In the genomic region with DNA sequence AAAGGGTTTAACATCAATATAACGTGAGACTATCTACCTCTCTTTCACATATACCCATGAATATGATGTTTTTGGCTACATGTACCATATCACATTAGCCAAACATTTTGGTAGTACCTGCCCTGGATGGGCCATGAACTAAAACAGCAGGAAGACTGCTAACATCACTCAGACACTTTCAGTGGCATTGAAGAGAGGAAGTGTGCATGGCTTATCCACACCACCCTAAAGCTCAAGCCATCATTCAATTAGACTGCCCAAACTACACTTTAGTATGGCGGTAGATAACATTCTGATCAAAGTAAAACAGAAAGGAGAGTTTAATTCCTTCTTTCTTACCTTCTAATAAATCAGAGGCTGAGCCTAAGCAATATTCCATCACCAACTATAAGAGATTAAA, we compare ENCODE assay signal across 18 cellular contexts.
DNase-seq lines count a peak whose midpoint lies in the region; ATAC-seq, FAIRE-seq and TF ChIP-seq lines count a peak whose summit lies in the region.
"Had no signal": no experiment of that assay in that cellular context is flagged by ENCODE, and none has a peak within 500 bp of the region (broad histone marks: within the 10 kb centered on the region; RNA-seq: fewer than 3 reads in every experiment).

No MANE protein-coding gene starts in this region.

- H3K79me2 ChIP-seq in GM12878 (ENCODE audit: control insufficient read depth, insufficient read depth, low read length) = no peaks in the 10 kb centered on the region; the same call in 1 of the 2 replicates

- peak overlapping the region; percentile 38 for H2AFZ ChIP-seq in GM12878 (ENCODE audit: control insufficient read depth, low read depth, low read length)
- H2AFZ ChIP-seq: GM23248 had no signal

- ATAC-seq in GM12878 (peak; percentile 83), GM21360 (IDR thresholded peaks at IDR 0.05; ENCODE audit: unreplicated experiment) (no peak), HG03442 (IDR thresholded peaks at IDR 0.05; ENCODE audit: unreplicated experiment) (no peak)
- ATAC-seq: activated CD8-positive, alpha-beta T cell treated with anti-CD3 and anti-CD28 coated beads for 36 hours; right lobe of liver; T-cell had no signal

- CTCF ChIA-PET in GM10248 (lab: Yijun Ruan, JAX) = interaction anchor here (1.1 to 1.7 kb wide), 2 partner anchors 12 to 23 kb away, joined by 3 to 5 read pairs; no protein-coding TSS in a partner anchor
- CTCF ChIA-PET in GM12878 (lab: Yijun Ruan, JAX) = interaction anchor here (1.7 to 2.4 kb wide), 5 partner anchors 11 to 138 kb away, joined by 4 to 17 read pairs (median 6); partner anchors contain the start of genes SUDS3 and TAOK3

- H4K20me1 ChIP-seq in GM12878 (ENCODE audit: control insufficient read depth, insufficient read depth) = no peaks in the 10 kb centered on the region

- SMC1A ChIA-PET in GM12878 (lab: Charles Lee; ENCODE audit: uncharacterized antibody, unreplicated experiment) = interaction anchor here (0.7 to 3.2 kb wide), 17 partner anchors 12 to 137 kb away, joined by 3 to 15 read pairs (median 4); partner anchors contain the start of gene SUDS3

- H3K4me3 ChIP-seq in GM12878 = no peak overlapping the region
- H3K4me3 ChIP-seq: GM23248, right lobe of liver had no signal

- no peak for TF ChIP-seq RAD21 in GM12878 (IDR thresholded peaks at IDR 0.05; ENCODE audit: insufficient read depth, low read depth, low read length)

- no peak for TF ChIP-seq POLR2A in GM12878 (IDR thresholded peaks at IDR 0.05; ENCODE audit: low read depth, low read length)

- H3K4me1 ChIP-seq in GM12878 (ENCODE audit: control insufficient read depth, insufficient read depth, low read length) = peaks cover 26% of the 10 kb centered on the region

- H3K9ac ChIP-seq in GM12878 (ENCODE audit: control insufficient read depth, insufficient read depth, low read length) = no peak overlapping the region
- H3K9ac ChIP-seq: GM23248, KMS-11 had no signal

- no TSS peak for BruUV-seq in GM12878 (replicated peaks; lab: Mats Ljungman, UMichigan)

- no peak for TF ChIP-seq CTCF in GM10248 (IDR thresholded peaks at IDR 0.05; ENCODE audit: control extremely low read depth, extremely low read depth, low read depth, missing control alignments)
- no peak for TF ChIP-seq CTCF in GM20000 (IDR thresholded peaks at IDR 0.05; ENCODE audit: extremely low read depth, missing control alignments)
- no peak for TF ChIP-seq CTCF in GM12878 (IDR thresholded peaks at IDR 0.05 in 2 of 3, conservative IDR thresholded peaks at IDR 0.05 in 1 of 3; ENCODE audit: control insufficient read depth in 2 of 3, extremely low read depth in 1 of 3, insufficient read depth in 1 of 3, low read depth in 3 of 3, low read length in 3 of 3)

- H3K27me3 ChIP-seq in GM12878 (replicated peaks in 1 of 2; ENCODE audit: control insufficient read depth in 2 of 2, insufficient read depth in 2 of 2, low read length in 1 of 2) = no peaks in the 10 kb centered on the region
- H3K27me3 ChIP-seq: right lobe of liver had no signal

- 73% methylated on average over 2 of the region's 2 CpGs for WGBS in GM12878 (ENCODE audit: insufficient coverage, insufficient replicate concordance, low lambda C conversion rate, missing lambda C conversion rate)

- in situ Hi-C loops in GM12878 (cut with MboI) = no loop called here

- peak; percentile 13 for FAIRE-seq in HTR-8/SVneo (lab: Jason Lieb, UNC)
- FAIRE-seq in GM12878 (lab: Jason Lieb, UNC) = peak; percentile 94

- TF ChIP-seq EP300 in GM12878 (IDR thresholded peaks at IDR 0.05; ENCODE audit: borderline replicate concordance in 1 of 2, control insufficient read depth in 1 of 2, low read depth in 2 of 2, low read length in 2 of 2) = no peak

- peak overlapping the region; percentile 75 for H3K27ac ChIP-seq in GM12878 (ENCODE audit: control insufficient read depth, insufficient read depth)
- H3K27ac ChIP-seq: KMS-11, right lobe of liver had no signal

- DNase-seq in GM10248 (ENCODE audit: extremely low spot score) (peak; percentile 15), GM20000 (ENCODE audit: low spot score) (peak; percentile 20), HTR-8/SVneo (ENCODE audit: insufficient read length, low spot score) (no peak), GM12878 (ENCODE audit: low read depth, low spot score) (peak; percentile 43), kidney tubule cell (ENCODE audit: low spot score) (no peak)
- DNase-seq in activated CD8-positive, alpha-beta memory T cell treated with anti-CD3 and anti-CD28 coated beads, Interleukin-2, amount 50 U/mL, for 4 hours = no peak
- DNase-seq: activated CD8-positive, alpha-beta T cell treated with anti-CD3 and anti-CD28 coated beads for 36 hours; activated naive CD4-positive, alpha-beta T cell treated with anti-CD3 and anti-CD28 coated beads, Interleukin-2, amount 10 ng/mL, durations not matched to agents 7 days and 5 days; AML-193; central memory CD4-positive, alpha-beta T cell; erythroblast; GM23248; hypothalamus; right lobe of liver; T-cell had no signal

- POLR2A ChIA-PET in GM10248 (lab: Yijun Ruan, JAX) (no interaction called here), GM12878 (lab: Charles Lee) (interaction anchor here (0.6 to 0.9 kb wide), 3 partner anchors 35 to 120 kb away, joined by 3 read pairs; no protein-coding TSS in a partner anchor)

- H3K36me3 ChIP-seq in GM12878 (ENCODE audit: control insufficient read depth in 2 of 2, insufficient read depth in 2 of 2, low read length in 1 of 2) = peaks cover under 1 to 6% of the 10 kb centered on the region in 2 experiments; a peak in 3 of 4 replicates

- RAD21 ChIA-PET in GM12878 (lab: Charles Lee; ENCODE audit: unreplicated experiment) = interaction anchor here (0.7 to 4.8 kb wide), 9 partner anchors 11 to 137 kb away, joined by 3 to 24 read pairs (median 9); partner anchors contain the start of gene SUDS3

- no peaks in the 10 kb centered on the region for H3K9me3 ChIP-seq in GM12878 (replicated peaks; ENCODE audit: control insufficient read depth, insufficient read depth, low read length)
- H3K9me3 ChIP-seq: right lobe of liver had no signal

- peak overlapping the region; percentile 64; the same call in 1 of the 2 replicates for H3K4me2 ChIP-seq in GM12878 (ENCODE audit: control insufficient read depth, insufficient read depth)
- H3K4me2 ChIP-seq: KMS-11 had no signal

- intact Hi-C loops in GM12878 (cut with micrococcal nuclease; ENCODE audit: unreplicated experiment) = loop anchor here (5.0 kb wide), 3 partner anchors 57 to 138 kb away; partner anchors contain the start of gene SUDS3

TF ChIP-seq in GM12878, 131 proteins besides CTCF, POLR2A, EP300 and RAD21 (continues in another document):
- TF ChIP-seq BCL3 (IDR thresholded peaks at IDR 0.05; ENCODE audit: borderline replicate concordance, insufficient read depth, low read depth, low read length, poor library complexity, severe bottlenecking) = no peak
- TF ChIP-seq SREBF1 (IDR thresholded peaks at IDR 0.05; ENCODE audit: low read length) = no peak
- 0 out of 2 replicates have a peak, but pooled peaks have one; percentile 30 for TF ChIP-seq IRF4 (IDR thresholded peaks at IDR 0.05; ENCODE audit: low read depth, low read length)
- no peak for TF ChIP-seq NFXL1 (IDR thresholded peaks at IDR 0.05; ENCODE audit: borderline replicate concordance)
- 0 out of 2 replicates have a peak, but pooled peaks have one; percentile 20 for TF ChIP-seq LARP7 (IDR thresholded peaks at IDR 0.05)
- no peak for TF ChIP-seq YY1 (IDR thresholded peaks at IDR 0.05; ENCODE audit: low read depth, low read length)
- no peak for TF ChIP-seq TCF3 (IDR thresholded peaks at IDR 0.05; ENCODE audit: borderline replicate concordance, insufficient read depth, low read depth, low read length)
- TF ChIP-seq ZNF274 (IDR thresholded peaks at IDR 0.05; ENCODE audit: insufficient read depth, insufficient read length) = no peak
- 0 out of 2 replicates have a peak, but pooled peaks have one; percentile 19 for TF ChIP-seq SMARCA5 (IDR thresholded peaks at IDR 0.05)
- TF ChIP-seq KAT2A (conservative IDR thresholded peaks at IDR 0.05; ENCODE audit: control insufficient read depth, low read depth, low read length) = no peak
- no peak for TF ChIP-seq E4F1 (IDR thresholded peaks at IDR 0.05; ENCODE audit: borderline replicate concordance, partially characterized antibody)
- peak; percentile 86 for TF ChIP-seq SPI1 (IDR thresholded peaks at IDR 0.05; ENCODE audit: borderline replicate concordance, insufficient read depth, low read depth, low read length)
- TF ChIP-seq SMC3 (IDR thresholded peaks at IDR 0.05; ENCODE audit: borderline replicate concordance, low read length) = no peak

Comparison
In these comparisons a context has a peak if more than half of its experiments do, and no peak if none do; other contexts are left out.
1. DNase-seq: peak in GM10248 (single experiment), GM20000 (single experiment) and GM12878 (single experiment); none in HTR-8/SVneo (single experiment), activated CD8-positive, alpha-beta memory T cell treated with anti-CD3 and anti-CD28 coated beads, Interleukin-2, amount 50 U/mL, for 4 hours (single experiment) and kidney tubule cell (single experiment).